Comparison of ENCODE assay signal across 8 cellular contexts in genomic region chr2:100818606-100819364, GRCh38. TPM values are rescaled to one million over a fixed set of nuclear protein-coding genes. Genes with fewer than 3 reads are reported as not detected.
DNase-seq lines count a peak whose midpoint lies in the region; ATAC-seq and TF ChIP-seq lines count a peak whose summit lies in the region.

No MANE protein-coding gene starts in this region.

- H3K27me3 ChIP-seq in naive thymus-derived CD4-positive, alpha-beta T cell (ENCODE audit: control insufficient read depth in 2 of 2, insufficient read depth in 2 of 2, low read length in 2 of 2) = no peaks in the 10 kb centered on the region
- peaks cover 3% of the 10 kb centered on the region for H3K27me3 ChIP-seq in SJCRH30

- intact Hi-C loops in naive thymus-derived CD4-positive, alpha-beta T cell (cut with micrococcal nuclease) = loop anchor here (1.0 to 10.0 kb wide), 4 partner anchors 126 to 208 kb away; no protein-coding TSS in a partner anchor

- TF ChIP-seq CTCF in HEK293 (tag by site-specific recombination; IDR thresholded peaks at IDR 0.05) = peak; percentile 90

- peaks cover 0 to 9% (median 0%) of the 10 kb centered on the region in 5 donors for H3K36me3 Mint-ChIP-seq in naive thymus-derived CD4-positive, alpha-beta T cell

- H3K27me3 Mint-ChIP-seq in naive thymus-derived CD4-positive, alpha-beta T cell = peaks cover 0 to 55% (median 33%) of the 10 kb centered on the region in 5 donors

- CTCF ChIA-PET in HEK293 (lab: Yijun Ruan, JAX) = interaction anchor here (0.6 to 1.6 kb wide), 6 partner anchors 9 to 651 kb away, joined by 3 to 8 read pairs (median 4); no protein-coding TSS in a partner anchor
- CTCF ChIA-PET in naive thymus-derived CD4-positive, alpha-beta T cell (lab: Charles Lee) = no interaction called here

- H3K9me3 ChIP-seq in HEK293 (ENCODE audit: control insufficient read depth, insufficient read depth, low read depth, low read length) = no peaks in the 10 kb centered on the region
- H3K9me3 ChIP-seq in naive thymus-derived CD4-positive, alpha-beta T cell (ENCODE audit: control insufficient read depth in 2 of 3, low read length in 3 of 3) = no peaks in the 10 kb centered on the region
- no peaks in the 10 kb centered on the region for H3K9me3 ChIP-seq in SJCRH30 (replicated peaks)

- DNase-seq in 8988T = peak; percentile 81
- peak; percentile 42 for DNase-seq in activated T-cell treated with anti-CD3 and anti-CD28 coated beads, Interleukin-2, amount 50 U/mL, for 1 hour
- peak; percentile 73 for DNase-seq in fibroblast of peridontal ligament (ENCODE audit: extremely low read depth)
- peak in 6 of 9 donors; percentile 3 to 28 (median 18) for DNase-seq in naive thymus-derived CD4-positive, alpha-beta T cell
- no peak for DNase-seq in activated effector memory CD4-positive, alpha-beta T cell treated with Interleukin-2 at 50 U/mL for 16 hours
- no peak for DNase-seq in SJCRH30

- ATAC-seq in naive thymus-derived CD4-positive, alpha-beta T cell = peak; percentile 33
- no peak for ATAC-seq in GM18517 (IDR thresholded peaks at IDR 0.05; ENCODE audit: unreplicated experiment)

- H3K4me3 ChIP-seq in HEK293 (ENCODE audit: low read depth, low read length) (peak overlapping the region; percentile 52), SJCRH30 (no peak overlapping the region)
- H3K4me3 ChIP-seq in naive thymus-derived CD4-positive, alpha-beta T cell (ENCODE audit: low read length) = peak overlapping the region; percentile 48

- peaks cover 0 to 1% (median 0%) of the 10 kb centered on the region in 11 donors for H3K9me3 Mint-ChIP-seq in naive thymus-derived CD4-positive, alpha-beta T cell

- POLR2A ChIA-PET in HEK293 (lab: Yijun Ruan, JAX) = interaction anchor here (0.6 to 1.4 kb wide), 4 partner anchors 84 to 189 kb away, joined by 3 to 6 read pairs (median 4); partner anchors contain the start of gene RPL31
- POLR2A ChIA-PET in naive thymus-derived CD4-positive, alpha-beta T cell (lab: Charles Lee) = interaction anchor here (0.9 kb wide), 1 partner anchor 8 kb away, joined by 3 read pairs; no protein-coding TSS in a partner anchor

- H3K36me3 ChIP-seq in HEK293 (ENCODE audit: control insufficient read depth in 2 of 2, insufficient read depth in 1 of 2, low read length in 2 of 2) (no peaks in the 10 kb centered on the region), SJCRH30 (no peaks in the 10 kb centered on the region)
- no peaks in the 10 kb centered on the region for H3K36me3 ChIP-seq in naive thymus-derived CD4-positive, alpha-beta T cell (ENCODE audit: control insufficient read depth in 2 of 3, insufficient read depth in 3 of 3, low read length in 3 of 3)

- peaks cover 16 to 64% (median 37%) of the 10 kb centered on the region in 7 donors for H3K4me1 Mint-ChIP-seq in naive thymus-derived CD4-positive, alpha-beta T cell

- peaks cover 4% of the 10 kb centered on the region; the same call in 1 of the 2 replicates for H3K4me1 ChIP-seq in HEK293 (ENCODE audit: control insufficient read depth, insufficient read depth, low read length)
- peaks cover 0 to 22% of the 10 kb centered on the region in 2 donors for H3K4me1 ChIP-seq in naive thymus-derived CD4-positive, alpha-beta T cell (ENCODE audit: control insufficient read depth in 2 of 2, insufficient read depth in 2 of 2, low read length in 2 of 2)
- H3K4me1 ChIP-seq in SJCRH30 = no peaks in the 10 kb centered on the region

- peak overlapping the region in 5 of 9 donors; percentile 29 to 84 (median 36) for H3K27ac Mint-ChIP-seq in naive thymus-derived CD4-positive, alpha-beta T cell

- peak overlapping the region; percentile 72 to 91 (median 82) for H3K4me3 Mint-ChIP-seq in naive thymus-derived CD4-positive, alpha-beta T cell

- H3K27ac ChIP-seq in HEK293 (ENCODE audit: extremely low read depth, low read depth, low read length) (peak overlapping the region; percentile 70; the same call in 1 of the 2 replicates), SJCRH30 (no peak overlapping the region)
- H3K27ac ChIP-seq in naive thymus-derived CD4-positive, alpha-beta T cell (ENCODE audit: low read depth, low read length) = no peak overlapping the region

TF ChIP-seq in HEK293, 187 proteins besides CTCF, POLR2A, EP300 and RAD21 (continues in another document):
- no peak; the same call in 1 of the 2 replicates for TF ChIP-seq ZBTB8A (tag by site-specific recombination; IDR thresholded peaks at IDR 0.05)
- no peak for TF ChIP-seq ZBTB7A (tag by site-specific recombination; IDR thresholded peaks at IDR 0.05; ENCODE audit: low read depth)
- TF ChIP-seq ZNF2 (tag by site-specific recombination; IDR thresholded peaks at IDR 0.05) = no peak
- TF ChIP-seq ZNF558 (tag by site-specific recombination; IDR thresholded peaks at IDR 0.05) = no peak
- no peak for TF ChIP-seq ZNF221 (tag by site-specific recombination; IDR thresholded peaks at IDR 0.05; ENCODE audit: borderline replicate concordance)
- TF ChIP-seq GLIS2 (tag by site-specific recombination; IDR thresholded peaks at IDR 0.05) = peak; percentile 84
- TF ChIP-seq TRIM28 (IDR thresholded peaks at IDR 0.05; ENCODE audit: borderline replicate concordance, low read length) = no peak
- no peak for TF ChIP-seq ZSCAN18 (tag by site-specific recombination; IDR thresholded peaks at IDR 0.05)
- TF ChIP-seq ZBTB21 (tag by site-specific recombination; IDR thresholded peaks at IDR 0.05) = no peak
- peak; percentile 42; the same call in 1 of the 2 replicates for TF ChIP-seq PATZ1 (tag by site-specific recombination; IDR thresholded peaks at IDR 0.05)
- no peak for TF ChIP-seq KLF7 (tag by site-specific recombination; IDR thresholded peaks at IDR 0.05; ENCODE audit: borderline replicate concordance)
- 0 out of 2 replicates have a peak, but pooled peaks have one; percentile 13 for TF ChIP-seq WT1 (tag by site-specific recombination; IDR thresholded peaks at IDR 0.05)
- peak; percentile 75 for TF ChIP-seq SCRT2 (tag by site-specific recombination; IDR thresholded peaks at IDR 0.05)
- TF ChIP-seq ZIC2 (tag by site-specific recombination; IDR thresholded peaks at IDR 0.05) = peak; percentile 11; the same call in 1 of the 2 replicates
- TF ChIP-seq GLIS1 (tag by site-specific recombination; IDR thresholded peaks at IDR 0.05) = peak; percentile 31
- TF ChIP-seq ZNF530 (tag by site-specific recombination; IDR thresholded peaks at IDR 0.05; ENCODE audit: low read depth) = no peak
- TF ChIP-seq ZNF626 (tag by site-specific recombination; IDR thresholded peaks at IDR 0.05) = no peak
- TF ChIP-seq ZBTB48 (tag by site-specific recombination; IDR thresholded peaks at IDR 0.05) = peak; percentile 27; the same call in 1 of the 2 replicates
- TF ChIP-seq ZBTB17 (tag by site-specific recombination; IDR thresholded peaks at IDR 0.05) = peak; percentile 57; the same call in 1 of the 2 replicates
- TF ChIP-seq ELK4 (IDR thresholded peaks at IDR 0.05; ENCODE audit: borderline replicate concordance, low read depth, low read length) = no peak; the same call in 1 of the 2 replicates
- TF ChIP-seq ZNF777 (tag by site-specific recombination; IDR thresholded peaks at IDR 0.05; ENCODE audit: borderline replicate concordance) = peak; percentile 90; the same call in 1 of the 2 replicates

RNA-seq across cellular contexts. Expression of gene NPAS2, which starts 1.2 kb away (rescaled TPM):
- 10 to 100 TPM in 2 of 5 experiments, 1 to 10 TPM in 3; 2.7 to 15.0 (median 8.9) TPM for total RNA-seq in naive thymus-derived CD4-positive, alpha-beta T cell
- polyA plus RNA-seq in naive thymus-derived CD4-positive, alpha-beta T cell = 1 to 10 TPM; 1.2 to 8.3 TPM
- 0.02 and 0.03 TPM in 2 replicates for total RNA-seq in SJCRH30 (2014; rRNA removed; shearing (Covaris generic))

Comparison
In these comparisons a context has a peak if more than half of its experiments do, and no peak if none do; other contexts are left out.
1. DNase-seq: peak in 8988T (single experiment), activated T-cell treated with anti-CD3 and anti-CD28 coated beads, Interleukin-2, amount 50 U/mL, for 1 hour (single experiment), fibroblast of peridontal ligament (single experiment) and naive thymus-derived CD4-positive, alpha-beta T cell (6 of 9); none in activated effector memory CD4-positive, alpha-beta T cell treated with Interleukin-2 at 50 U/mL for 16 hours (single experiment) and SJCRH30 (0 of 2).